Comparison of ENCODE assay signal across 8 cellular contexts in the genomic region with DNA sequence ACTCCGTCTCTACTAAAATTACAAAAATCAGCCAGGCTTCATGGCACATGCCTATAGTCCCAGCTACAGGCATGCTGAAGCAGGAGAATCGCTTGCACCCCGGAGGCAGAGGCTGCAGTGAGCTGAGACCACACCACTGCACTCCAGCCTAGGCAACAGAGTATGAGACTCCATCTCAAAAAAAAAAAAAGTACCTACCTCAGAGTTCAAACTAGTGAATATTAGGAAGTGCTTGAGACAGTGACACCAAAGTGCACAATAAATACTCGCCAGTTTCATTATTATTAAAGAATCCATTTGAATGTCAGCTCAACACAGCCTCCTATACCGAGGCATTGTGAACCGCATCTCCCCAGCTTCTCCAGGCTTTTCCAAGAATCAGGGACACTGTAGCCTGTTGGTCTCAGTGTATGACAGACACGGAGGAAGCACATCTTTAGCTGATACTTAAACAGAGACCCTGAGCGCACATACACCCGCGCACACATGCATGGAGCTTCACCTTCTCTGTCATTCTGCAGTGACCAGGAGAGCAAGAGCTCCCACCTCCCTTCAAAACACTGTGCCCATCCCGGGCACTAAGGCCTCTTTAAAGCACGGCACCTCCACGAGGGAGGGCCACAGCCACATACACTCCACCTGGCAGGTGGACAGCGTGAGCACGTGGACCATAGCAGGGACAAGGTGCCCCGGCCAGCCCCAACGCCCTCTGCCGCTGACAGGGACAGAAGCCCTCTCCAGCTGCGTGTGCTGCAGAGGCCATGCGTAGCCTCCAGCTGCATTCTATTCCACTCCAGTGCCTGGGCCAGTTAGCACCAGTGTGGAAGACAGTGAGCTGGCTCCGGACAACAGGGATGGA. TPM values are rescaled to one million over a fixed set of nuclear protein-coding genes. Genes with fewer than 3 reads are reported as not detected.
DNase-seq lines count a peak whose midpoint lies in the region; ATAC-seq and TF ChIP-seq lines count a peak whose summit lies in the region.

No MANE protein-coding gene starts in this region.

- H3K36me3 Mint-ChIP-seq in activated T-cell treated with anti-CD3 and anti-CD28 coated beads, Interleukin-2, amount 50 U/mL, for 24 hours (ENCODE audit: low read depth), result peaks cover 87% of the 10 kb centered on the region

- no peaks in the 10 kb centered on the region for H3K9me3 ChIP-seq in transverse colon
- H3K9me3 ChIP-seq in testis, result no peaks in the 10 kb centered on the region

- peaks cover 28 to 77% (median 59%) of the 10 kb centered on the region in 4 donors for H3K4me1 ChIP-seq in transverse colon
- peaks cover 34% of the 10 kb centered on the region for H3K4me1 ChIP-seq in testis

- H3K27ac Mint-ChIP-seq in activated T-cell treated with anti-CD3 and anti-CD28 coated beads, Interleukin-2, amount 50 U/mL, for 24 hours, result peak overlapping the region; percentile 99

- H3K9me3 Mint-ChIP-seq in activated T-cell treated with anti-CD3 and anti-CD28 coated beads, Interleukin-2, amount 50 U/mL, for 24 hours, result no peaks in the 10 kb centered on the region

- TF ChIP-seq CTCF in transverse colon (IDR thresholded peaks at IDR 0.05), result no peak
- no peak for TF ChIP-seq CTCF in testis (IDR thresholded peaks at IDR 0.05)

- ATAC-seq in GM21786 (IDR thresholded peaks at IDR 0.05; ENCODE audit: unreplicated experiment), result no peak
- ATAC-seq in HG03045 (IDR thresholded peaks at IDR 0.05; ENCODE audit: unreplicated experiment), result no peak

- peaks cover 0 to 16% (median 8%) of the 10 kb centered on the region in 4 donors for H3K36me3 ChIP-seq in transverse colon
- no peaks in the 10 kb centered on the region for H3K36me3 ChIP-seq in testis (ENCODE audit: low read depth, missing control alignments)

- no peak for TF ChIP-seq EP300 in transverse colon (IDR thresholded peaks at IDR 0.05; ENCODE audit: low read depth)

- intact Hi-C loops in transverse colon (cut with DNase I; ENCODE audit: low total_unique reads), result loop anchor here (5.0 to 10.0 kb wide), 2 partner anchors 117 to 215 kb away; no protein-coding TSS in a partner anchor
- intact Hi-C loops in testis (cut with DNase I; ENCODE audit: low total_unique reads), result no loop called here

- H3K4me3 Mint-ChIP-seq in activated T-cell treated with anti-CD3 and anti-CD28 coated beads, Interleukin-2, amount 50 U/mL, for 24 hours, result peak overlapping the region; percentile 92

- no peaks in the 10 kb centered on the region for H3K27me3 ChIP-seq in transverse colon
- no peaks in the 10 kb centered on the region for H3K27me3 ChIP-seq in testis

- in situ Hi-C loops in transverse colon (cut with MboI; ENCODE audit: low pct_ligation_motif_present in 1 of 4, low pct_unique_long_range_greater_than_20kb in 1 of 4, low sequenced_read_pairs in 3 of 4), result loop anchor here in 3 of 4 donors (5.0 to 25.0 kb wide), 4 partner anchors 102 to 202 kb away; a partner anchor contains a TSS

- peaks cover 56% of the 10 kb centered on the region for H3K4me1 Mint-ChIP-seq in activated T-cell treated with anti-CD3 and anti-CD28 coated beads, Interleukin-2, amount 50 U/mL, for 24 hours (ENCODE audit: low read depth)

- TF ChIP-seq POLR2A in transverse colon (IDR thresholded peaks at IDR 0.05) (no peak), testis (IDR thresholded peaks at IDR 0.05) (no peak)

- WGBS in transverse colon (ENCODE audit: low coverage in 1 of 2), 2 donors, result 64 to 86% methylated on average over 2 to 21 of the region's 21 CpGs
- 78 to 86% methylated on average over 21 of the region's 21 CpGs for WGBS in testis, 2 donors

- H3K4me3 ChIP-seq in transverse colon (peak overlapping the region in 2 of 4 donors; percentile 28 to 29), testis (no peak overlapping the region)

- DNase-seq in activated CD8-positive, alpha-beta memory T cell treated with anti-CD3 and anti-CD28 coated beads for 24 hours, result peak; percentile 74
- DNase-seq in activated CD8-positive, alpha-beta memory T cell treated with anti-CD3 and anti-CD28 coated beads, Interleukin-2, amount 50 U/mL, for 4 hours, result no peak
- peak; percentile 52 for DNase-seq in activated T-cell treated with anti-CD3 and anti-CD28 coated beads, Interleukin-2, amount 50 U/mL, for 24 hours
- DNase-seq in islet precursor cell (peak; percentile 70), transverse colon (no peak), testis (no peak)

- H3K27ac ChIP-seq in transverse colon, result peak overlapping the region; percentile 94 to 98 (median 98)
- no peak overlapping the region for H3K27ac ChIP-seq in testis

- H3K27me3 Mint-ChIP-seq in activated T-cell treated with anti-CD3 and anti-CD28 coated beads, Interleukin-2, amount 50 U/mL, for 24 hours, result no peaks in the 10 kb centered on the region

RNA-seq across cellular contexts. Expression of a gene that starts 5.2 kb away (rescaled TPM):
- total RNA-seq in transverse colon (1,000 to 10,000 TPM; 1,806 to 2,946 (median 2,333) TPM), testis (1,000 to 10,000 TPM; 1,591 to 1,928 TPM)
- 1,857 TPM for polyA plus RNA-seq in testis (ENCODE audit: insufficient read depth, low read depth, low replicate concordance)

RNA-seq across cellular contexts. Expression of a gene that starts 16.3 kb away (rescaled TPM):
- 10 to 100 TPM in 1 of 4 donors, 1 to 10 TPM in 3; 6.1 to 54.2 (median 8.0) TPM for total RNA-seq in transverse colon
- total RNA-seq in testis, result 10 to 100 TPM; 40.6 to 43.4 TPM
- polyA plus RNA-seq in testis (ENCODE audit: insufficient read depth, low read depth, low replicate concordance), result 28.6 TPM

RNA-seq across cellular contexts. Expression of a gene that starts 28.6 kb away (rescaled TPM):
- total RNA-seq in transverse colon, result 100 to 1,000 TPM in 1 of 4 donors, 10 to 100 TPM in 3; 12.8 to 167 (median 30.5) TPM
- total RNA-seq in testis, result 10 to 100 TPM; 51.8 to 60.3 TPM
- polyA plus RNA-seq in testis (ENCODE audit: insufficient read depth, low read depth, low replicate concordance), result 38.6 TPM

RNA-seq across cellular contexts. Expression of a gene that starts 45.6 kb away (rescaled TPM):
- total RNA-seq in transverse colon (10 to 100 TPM; 18.3 to 20.2 (median 19.2) TPM), testis (10 to 100 TPM; 42.9 to 43.1 TPM)
- polyA plus RNA-seq in testis (ENCODE audit: insufficient read depth, low read depth, low replicate concordance), result 46.6 TPM

RNA-seq across cellular contexts. Expression of a gene that starts 46.4 kb away (rescaled TPM):
- total RNA-seq in transverse colon, result 10 to 100 TPM in 3 of 4 donors, 1 to 10 TPM in 1; 2.6 to 49.7 (median 40.9) TPM
- 100 to 1,000 TPM; 106 to 135 TPM for total RNA-seq in testis
- polyA plus RNA-seq in testis (ENCODE audit: insufficient read depth, low read depth, low replicate concordance), result 343 TPM

Comparison
In these comparisons a context has a peak if more than half of its experiments do, and no peak if none do; other contexts are left out.
1. DNase-seq: peak in activated CD8-positive, alpha-beta memory T cell treated with anti-CD3 and anti-CD28 coated beads for 24 hours (single experiment), activated T-cell treated with anti-CD3 and anti-CD28 coated beads, Interleukin-2, amount 50 U/mL, for 24 hours (single experiment) and islet precursor cell (single experiment); none in activated CD8-positive, alpha-beta memory T cell treated with anti-CD3 and anti-CD28 coated beads, Interleukin-2, amount 50 U/mL, for 4 hours (single experiment), transverse colon (single experiment) and testis (single experiment).
2. H3K27ac ChIP-seq: peak in transverse colon (4 of 4); none in testis (0 of 2).